Comparison of ENCODE assay signal across 12 cellular contexts in genomic region chr6:82711992-82712788, GRCh38.
DNase-seq lines count a peak whose midpoint lies in the region; ATAC-seq and TF ChIP-seq lines count a peak whose summit lies in the region.
"Had no signal": no experiment of that assay in that cellular context is flagged by ENCODE, and none has a peak within 500 bp of the region (broad histone marks: within the 10 kb centered on the region; RNA-seq: fewer than 3 reads in every experiment).

No MANE protein-coding gene starts in this region.

- peak overlapping the region; percentile 85 for H3K4me2 ChIP-seq in GM23248 (ENCODE audit: unreplicated experiment)

- peak overlapping the region; percentile 82 for H2AFZ ChIP-seq in GM23248

- H3K27ac Mint-ChIP-seq in glutamatergic neuron (ENCODE audit: unreplicated experiment): peak overlapping the region; percentile 8

- H3K4me1 ChIP-seq in GM23248 (ENCODE audit: insufficient read depth) (peaks cover 25% of the 10 kb centered on the region), ascending aorta (no peaks in the 10 kb centered on the region)
- H3K4me1 ChIP-seq: adrenal gland had no signal

- peak; percentile 86 for DNase-seq in GM23248
- DNase-seq in astrocyte of the cerebellum (ENCODE audit: low read depth): peak; percentile 71
- DNase-seq in glutamatergic neuron: no peak
- no peak for DNase-seq in sciatic nerve (ENCODE audit: low spot score)
- no peak for DNase-seq in ascending aorta (ENCODE audit: low spot score in 2 of 2)
- no peak for DNase-seq in cerebellar nuclear complex (lab: John Stamatoyannopoulos, UW)
- DNase-seq: adrenal gland; CD8-positive, alpha-beta memory T cell; GOT3 had no signal

- peaks cover 29% of the 10 kb centered on the region for H3F3A ChIP-seq in GM23248 (ENCODE audit: insufficient read depth)

- H3K36me3 Mint-ChIP-seq in glutamatergic neuron (ENCODE audit: unreplicated experiment): peaks cover 9% of the 10 kb centered on the region
- H3K36me3 Mint-ChIP-seq: CD8-positive, alpha-beta memory T cell had no signal

- H3K9me3 Mint-ChIP-seq in glutamatergic neuron (ENCODE audit: unreplicated experiment): peaks cover 2% of the 10 kb centered on the region

- H3K27ac ChIP-seq in GM23248: peak overlapping the region; percentile 49
- H3K27ac ChIP-seq in ascending aorta: no peak overlapping the region
- H3K27ac ChIP-seq: adrenal gland had no signal

- H3K4me1 Mint-ChIP-seq in glutamatergic neuron (ENCODE audit: low read depth, unreplicated experiment): peaks cover 1% of the 10 kb centered on the region
- H3K4me1 Mint-ChIP-seq: CD8-positive, alpha-beta memory T cell had no signal

- H3K4me3 ChIP-seq in GM23248: peak overlapping the region; percentile 63
- no peak overlapping the region for H3K4me3 ChIP-seq in astrocyte of the cerebellum (ENCODE audit: low read depth, low read length)
- H3K4me3 ChIP-seq in ascending aorta: no peak overlapping the region
- H3K4me3 ChIP-seq: adrenal gland had no signal

- no peak for TF ChIP-seq CTCF in astrocyte of the cerebellum (IDR thresholded peaks at IDR 0.05; ENCODE audit: low read depth, low read length, missing control alignments)
- TF ChIP-seq CTCF in glutamatergic neuron (IDR thresholded peaks at IDR 0.05; ENCODE audit: partially characterized antibody, unreplicated experiment): no peak
- no peak for TF ChIP-seq CTCF in ascending aorta (IDR thresholded peaks at IDR 0.05)

- no peaks in the 10 kb centered on the region for H3K79me2 ChIP-seq in GM23248 (ENCODE audit: insufficient read depth)

- intact Hi-C loops in sciatic nerve (cut with DNase I) (no loop called here), ascending aorta (cut with DNase I) (no loop called here)

- H3K9me3 ChIP-seq in GM23248 (ENCODE audit: low read depth): no peaks in the 10 kb centered on the region
- H3K9me3 ChIP-seq in ascending aorta: no peaks in the 10 kb centered on the region
- H3K9me3 ChIP-seq: adrenal gland had no signal

- no peak overlapping the region for H3K9ac ChIP-seq in GM23248

- peaks cover 2% of the 10 kb centered on the region for H3K27me3 Mint-ChIP-seq in glutamatergic neuron (ENCODE audit: unreplicated experiment)

- peak; percentile 92 for ATAC-seq in sciatic nerve
- no peak for ATAC-seq in HG03354 (IDR thresholded peaks at IDR 0.05; ENCODE audit: poor library complexity, severe bottlenecking, unreplicated experiment)
- no peak for ATAC-seq in GM21528 (IDR thresholded peaks at IDR 0.05; ENCODE audit: low FRiP score, unreplicated experiment)
- ATAC-seq: Panc1 had no signal

- in situ Hi-C loops in GM23248 (cut with MboI): no loop called here
- in situ Hi-C loops in astrocyte of the cerebellum (cut with HindIII; ENCODE audit: low sequenced_read_pairs): no loop called here

- no peak overlapping the region for H3K4me3 Mint-ChIP-seq in glutamatergic neuron (ENCODE audit: unreplicated experiment)

- no peaks in the 10 kb centered on the region for H3K9me2 ChIP-seq in GM23248 (ENCODE audit: insufficient read depth)

- no peaks in the 10 kb centered on the region; the same call in 1 of the 2 replicates for H3K27me3 ChIP-seq in GM23248 (replicated peaks; ENCODE audit: insufficient read depth)
- no peaks in the 10 kb centered on the region for H3K27me3 ChIP-seq in ascending aorta
- H3K27me3 ChIP-seq: adrenal gland had no signal

- H3K36me3 ChIP-seq in GM23248 (ENCODE audit: low read depth) (no peaks in the 10 kb centered on the region), ascending aorta (no peaks in the 10 kb centered on the region)
- H3K36me3 ChIP-seq: adrenal gland had no signal

- 40 to 51% methylated on average over 4 of the region's 4 CpGs for WGBS in GM23248 (ENCODE audit: low coverage in 1 of 2, low lambda C conversion rate in 2 of 2, missing lambda C conversion rate in 2 of 2), 2 experiments

- H4K20me1 ChIP-seq in GM23248 (ENCODE audit: insufficient read depth): no peaks in the 10 kb centered on the region

Comparison
In these comparisons a context has a peak if more than half of its experiments do, and no peak if none do; other contexts are left out.
1. DNase-seq: peak in GM23248 (single experiment) and astrocyte of the cerebellum (single experiment); none in glutamatergic neuron (single experiment), sciatic nerve (single experiment), ascending aorta (0 of 2) and cerebellar nuclear complex (0 of 2).